ENCODE assay signal across 8 cellular contexts in the genomic region with DNA sequence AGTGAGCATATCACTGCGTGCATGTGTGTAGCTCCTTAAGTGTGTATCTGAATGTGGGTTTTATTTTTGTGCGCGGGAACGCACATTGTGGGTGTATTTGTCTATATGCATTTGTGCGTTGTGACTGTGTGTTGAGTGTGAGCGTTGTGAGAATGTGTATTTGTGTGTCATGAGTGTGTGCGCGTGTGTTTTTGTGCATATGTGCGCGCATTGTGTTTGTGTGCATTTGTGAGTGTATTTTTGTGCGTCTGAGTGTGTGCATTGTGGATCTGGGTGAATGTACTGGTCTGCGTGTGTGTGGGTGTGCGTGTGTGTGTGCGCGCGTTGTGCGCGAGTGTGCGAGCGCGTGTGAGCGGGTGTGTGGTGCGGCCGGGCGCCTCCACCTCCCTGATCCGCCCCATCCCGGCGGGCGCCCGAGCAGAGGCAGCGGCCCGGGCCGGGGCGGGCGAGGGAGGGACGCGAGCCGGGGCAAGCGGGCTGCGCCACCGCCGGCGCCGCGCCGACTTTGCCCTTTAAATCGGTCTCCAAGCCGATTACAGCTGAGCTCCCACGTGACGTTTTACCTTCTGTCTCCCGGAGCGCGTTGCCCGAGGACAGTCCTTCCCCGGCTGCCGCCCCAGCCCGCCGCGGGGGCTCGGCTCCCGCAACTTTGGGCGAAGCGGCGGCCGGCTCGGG. TPM values are rescaled to one million over a fixed set of nuclear protein-coding genes. Genes with fewer than 3 reads are reported as not detected.
A peak's percentile ranks its signal among the peaks of the same experiment; 100 is the strongest.
DNase-seq lines count a peak whose midpoint lies in the region; ATAC-seq, FAIRE-seq and TF ChIP-seq lines count a peak whose summit lies in the region.

A gene with protein sequence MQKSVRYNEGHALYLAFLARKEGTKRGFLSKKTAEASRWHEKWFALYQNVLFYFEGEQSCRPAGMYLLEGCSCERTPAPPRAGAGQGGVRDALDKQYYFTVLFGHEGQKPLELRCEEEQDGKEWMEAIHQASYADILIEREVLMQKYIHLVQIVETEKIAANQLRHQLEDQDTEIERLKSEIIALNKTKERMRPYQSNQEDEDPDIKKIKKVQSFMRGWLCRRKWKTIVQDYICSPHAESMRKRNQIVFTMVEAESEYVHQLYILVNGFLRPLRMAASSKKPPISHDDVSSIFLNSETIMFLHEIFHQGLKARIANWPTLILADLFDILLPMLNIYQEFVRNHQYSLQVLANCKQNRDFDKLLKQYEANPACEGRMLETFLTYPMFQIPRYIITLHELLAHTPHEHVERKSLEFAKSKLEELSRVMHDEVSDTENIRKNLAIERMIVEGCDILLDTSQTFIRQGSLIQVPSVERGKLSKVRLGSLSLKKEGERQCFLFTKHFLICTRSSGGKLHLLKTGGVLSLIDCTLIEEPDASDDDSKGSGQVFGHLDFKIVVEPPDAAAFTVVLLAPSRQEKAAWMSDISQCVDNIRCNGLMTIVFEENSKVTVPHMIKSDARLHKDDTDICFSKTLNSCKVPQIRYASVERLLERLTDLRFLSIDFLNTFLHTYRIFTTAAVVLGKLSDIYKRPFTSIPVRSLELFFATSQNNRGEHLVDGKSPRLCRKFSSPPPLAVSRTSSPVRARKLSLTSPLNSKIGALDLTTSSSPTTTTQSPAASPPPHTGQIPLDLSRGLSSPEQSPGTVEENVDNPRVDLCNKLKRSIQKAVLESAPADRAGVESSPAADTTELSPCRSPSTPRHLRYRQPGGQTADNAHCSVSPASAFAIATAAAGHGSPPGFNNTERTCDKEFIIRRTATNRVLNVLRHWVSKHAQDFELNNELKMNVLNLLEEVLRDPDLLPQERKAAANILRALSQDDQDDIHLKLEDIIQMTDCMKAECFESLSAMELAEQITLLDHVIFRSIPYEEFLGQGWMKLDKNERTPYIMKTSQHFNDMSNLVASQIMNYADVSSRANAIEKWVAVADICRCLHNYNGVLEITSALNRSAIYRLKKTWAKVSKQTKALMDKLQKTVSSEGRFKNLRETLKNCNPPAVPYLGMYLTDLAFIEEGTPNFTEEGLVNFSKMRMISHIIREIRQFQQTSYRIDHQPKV (N-terminal part only) (plus strand): TSS at position 596 of the 675 bp plus-strand sequence. CDS start 376 bp downstream, outside the sequence.

- POLR2A ChIA-PET in Caco-2 (lab: Charles Lee), result no interaction called here

- peak within 1 kb of the TSS; percentile 78 for H3K4me3 ChIP-seq in Caco-2 (ENCODE audit: low read depth, low read length)
- H3K4me3 ChIP-seq in RWPE2 (ENCODE audit: severe bottlenecking), result peak within 1 kb of the TSS; percentile 42
- H3K4me3 ChIP-seq in ovary, result peak within 1 kb of the TSS; percentile 39

- WGBS in ovary, 3 donors, result 12 to 14% (median 14%) methylated on average over 56 to 66 of the region's 66 CpGs

- H3K9me3 Mint-ChIP-seq in Caco-2 (ENCODE audit: unreplicated experiment), result no peaks in the 10 kb centered on the region
- H3K9me3 Mint-ChIP-seq in activated naive CD4-positive, alpha-beta T cell treated with anti-CD3 and anti-CD28 coated beads, Interleukin-2, amount 50 U/mL, for 24 hours, result no peaks in the 10 kb centered on the region
- peaks cover 9% of the 10 kb centered on the region for H3K9me3 Mint-ChIP-seq in glutamatergic neuron (ENCODE audit: unreplicated experiment)
- no peaks in the 10 kb centered on the region for H3K9me3 Mint-ChIP-seq in type B pancreatic cell

- TF ChIP-seq CTCF in Caco-2 (IDR thresholded peaks at IDR 0.05; ENCODE audit: insufficient read depth in 1 of 2, low read depth in 1 of 2, low read length in 1 of 2, severe bottlenecking in 1 of 2, unreplicated experiment in 1 of 2) (no peak), RWPE2 (IDR thresholded peaks at IDR 0.05; ENCODE audit: poor library complexity, severe bottlenecking) (no peak), glutamatergic neuron (IDR thresholded peaks at IDR 0.05; ENCODE audit: partially characterized antibody, unreplicated experiment) (no peak), ovary (IDR thresholded peaks at IDR 0.05) (no peak), type B pancreatic cell (conservative IDR thresholded peaks at IDR 0.05) (no peak)

- H3K4me1 Mint-ChIP-seq in Caco-2 (ENCODE audit: low read depth, unreplicated experiment) (peaks cover 13% of the 10 kb centered on the region), glutamatergic neuron (ENCODE audit: low read depth, unreplicated experiment) (peaks cover 13% of the 10 kb centered on the region), type B pancreatic cell (ENCODE audit: unreplicated experiment) (peaks cover 4% of the 10 kb centered on the region)
- peaks cover 56% of the 10 kb centered on the region for H3K4me1 Mint-ChIP-seq in activated naive CD4-positive, alpha-beta T cell treated with anti-CD3 and anti-CD28 coated beads, Interleukin-2, amount 50 U/mL, for 24 hours

- H3K27ac ChIP-seq in RWPE2 (ENCODE audit: poor library complexity, severe bottlenecking), result no peak within 1 kb of the TSS
- peak within 1 kb of the TSS; percentile 81 to 94 for H3K27ac ChIP-seq in ovary

- H3K36me3 ChIP-seq in Caco-2 (ENCODE audit: control insufficient read depth, insufficient read depth, low read length), result no peaks in the 10 kb centered on the region
- H3K36me3 ChIP-seq in RWPE2 (ENCODE audit: low read depth), result no peaks in the 10 kb centered on the region
- no peaks in the 10 kb centered on the region for H3K36me3 ChIP-seq in ovary

- peak within 1 kb of the TSS; percentile 78 for H3K4me3 Mint-ChIP-seq in Caco-2 (ENCODE audit: unreplicated experiment)
- peak within 1 kb of the TSS; percentile 91 for H3K4me3 Mint-ChIP-seq in activated naive CD4-positive, alpha-beta T cell treated with anti-CD3 and anti-CD28 coated beads, Interleukin-2, amount 50 U/mL, for 24 hours
- H3K4me3 Mint-ChIP-seq in glutamatergic neuron (ENCODE audit: unreplicated experiment), result peak within 1 kb of the TSS; percentile 89
- H3K4me3 Mint-ChIP-seq in type B pancreatic cell, result peak within 1 kb of the TSS; percentile 85

- H3K36me3 Mint-ChIP-seq in Caco-2 (ENCODE audit: insufficient read depth, unreplicated experiment), result no peaks in the 10 kb centered on the region
- H3K36me3 Mint-ChIP-seq in activated naive CD4-positive, alpha-beta T cell treated with anti-CD3 and anti-CD28 coated beads, Interleukin-2, amount 50 U/mL, for 24 hours, result peaks cover 2% of the 10 kb centered on the region
- H3K36me3 Mint-ChIP-seq in glutamatergic neuron (ENCODE audit: unreplicated experiment), result peaks cover 7% of the 10 kb centered on the region
- H3K36me3 Mint-ChIP-seq in type B pancreatic cell, result peaks cover 5% of the 10 kb centered on the region

- intact Hi-C loops in Caco-2 (cut with micrococcal nuclease; ENCODE audit: unreplicated experiment) (loop anchor here (2.0 to 10.0 kb wide), 5 partner anchors 62 to 339 kb away; no protein-coding TSS in a partner anchor), ovary (cut with DNase I) (no loop called here)

- BruUV-seq in Caco-2 (replicated peaks; lab: Mats Ljungman, UMichigan), result TSS peak; percentile 50

- DNase-seq in Caco-2 (peak; percentile 78 to 80), RWPE2 (ENCODE audit: low spot score) (no peak), glutamatergic neuron (peak; percentile 74), ovary (peak; percentile 58 to 72 (median 66)), type B pancreatic cell (ENCODE audit: extremely low spot score, unreplicated experiment) (no peak), RCC 7860 (ENCODE audit: low spot score) (no peak), epidermal melanocyte (ENCODE audit: insufficient read length, low spot score) (no peak)

- H3K4me1 ChIP-seq in Caco-2, result peaks cover 37% of the 10 kb centered on the region
- H3K4me1 ChIP-seq in RWPE2 (ENCODE audit: insufficient read depth, poor library complexity, severe bottlenecking), result peaks cover 9% of the 10 kb centered on the region
- H3K4me1 ChIP-seq in ovary (ENCODE audit: insufficient read depth), result peaks cover 5% of the 10 kb centered on the region

- no peaks in the 10 kb centered on the region for H3K27me3 ChIP-seq in Caco-2 (replicated peaks; ENCODE audit: control insufficient read depth, insufficient read depth, low read length)
- H3K27me3 ChIP-seq in RWPE2 (ENCODE audit: insufficient read depth, poor library complexity, severe bottlenecking), result peaks cover 21% of the 10 kb centered on the region
- H3K27me3 ChIP-seq in ovary, result no peaks in the 10 kb centered on the region

- FAIRE-seq in RCC 7860 (lab: Jason Lieb, UNC), result no peak

- ATAC-seq in RWPE2 (ENCODE audit: low read depth), result peak; percentile 52

- CTCF ChIA-PET in Caco-2 (lab: Charles Lee), result interaction anchor here (0.6 kb wide), 1 partner anchor 194 kb away, joined by 3 read pairs; no protein-coding TSS in a partner anchor

- no peaks in the 10 kb centered on the region for H3K9me3 ChIP-seq in Caco-2
- H3K9me3 ChIP-seq in RWPE2 (ENCODE audit: severe bottlenecking), result no peaks in the 10 kb centered on the region
- H3K9me3 ChIP-seq in ovary, result no peaks in the 10 kb centered on the region

- no peak for TF ChIP-seq POLR2A in ovary (IDR thresholded peaks at IDR 0.05)

- no peak for TF ChIP-seq EP300 in ovary (IDR thresholded peaks at IDR 0.05)

- H3K27me3 Mint-ChIP-seq in Caco-2 (ENCODE audit: insufficient read depth, unreplicated experiment) (peaks cover 3% of the 10 kb centered on the region), glutamatergic neuron (ENCODE audit: unreplicated experiment) (peaks cover 14% of the 10 kb centered on the region), type B pancreatic cell (peaks cover 40% of the 10 kb centered on the region)
- H3K27me3 Mint-ChIP-seq in activated naive CD4-positive, alpha-beta T cell treated with anti-CD3 and anti-CD28 coated beads, Interleukin-2, amount 50 U/mL, for 24 hours, result no peaks in the 10 kb centered on the region

- H3K27ac Mint-ChIP-seq in Caco-2 (ENCODE audit: unreplicated experiment), result peak within 1 kb of the TSS; percentile 26
- peak within 1 kb of the TSS; percentile 85 for H3K27ac Mint-ChIP-seq in activated naive CD4-positive, alpha-beta T cell treated with anti-CD3 and anti-CD28 coated beads, Interleukin-2, amount 50 U/mL, for 24 hours
- H3K27ac Mint-ChIP-seq in glutamatergic neuron (ENCODE audit: unreplicated experiment), result peak within 1 kb of the TSS; percentile 28
- H3K27ac Mint-ChIP-seq in type B pancreatic cell, result peak within 1 kb of the TSS; percentile 15

RNA-seq across cellular contexts. Expression of the gene that starts here (rescaled TPM):
- total RNA-seq in Caco-2 (2022) (23.1 and 23.5 TPM in 2 replicates), glutamatergic neuron (ENCODE audit: unreplicated experiment) (1.4 TPM), ovary (10 to 100 TPM; 12.4 to 55.1 (median 25.0) TPM), type B pancreatic cell (ENCODE audit: low replicate concordance) (2.1 and 2.4 TPM in 2 replicates)
- polyA plus RNA-seq in ovary, result 10 to 100 TPM in 1 of 2 donors, 1 to 10 TPM in 1; 8.6 to 18.4 TPM

Comparison
In these comparisons a context has a peak if more than half of its experiments do, and no peak if none do; other contexts are left out.
1. DNase-seq: peak in Caco-2 (2 of 2), glutamatergic neuron (single experiment) and ovary (5 of 5); none in RWPE2 (single experiment), type B pancreatic cell (single experiment), RCC 7860 (single experiment) and epidermal melanocyte (single experiment).
2. H3K27ac Mint-ChIP-seq: peak in every context shown above with its lines; median percentile 85 in activated naive CD4-positive, alpha-beta T cell treated with anti-CD3 and anti-CD28 coated beads, Interleukin-2, amount 50 U/mL, for 24 hours; 28 in glutamatergic neuron; 26 in Caco-2; 15 in type B pancreatic cell.
3. Peak in every context shown above with its lines, with median percentiles within 50 percentile points of each other: H3K4me3 ChIP-seq and H3K4me3 Mint-ChIP-seq.